Comparison of ENCODE assay signal across 1 cellular context in the genomic region with DNA sequence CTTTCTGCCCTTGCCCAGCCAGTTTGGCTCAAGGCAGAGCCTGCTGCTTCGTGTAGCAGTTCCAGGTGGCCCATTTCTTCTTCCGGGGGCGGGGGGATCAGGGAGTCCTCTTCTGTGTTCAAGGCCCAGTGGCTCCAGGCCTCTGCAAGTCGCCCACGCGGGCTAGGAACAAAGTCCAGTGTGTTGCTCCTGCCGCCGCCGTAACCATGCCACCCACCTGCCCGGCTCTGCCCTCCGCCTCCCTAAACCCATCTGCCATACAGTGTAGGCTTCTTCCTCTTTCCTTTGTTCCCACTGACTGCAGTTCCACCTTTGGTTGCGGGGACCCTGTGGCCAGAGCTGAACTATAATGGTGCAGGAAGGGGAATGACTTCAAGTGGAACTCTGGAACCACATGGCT.
A peak's percentile ranks its signal among the peaks of the same experiment; 100 is the strongest.
TF ChIP-seq lines count a peak whose summit lies in the region.

No MANE protein-coding gene starts in this region.

TF ChIP-seq in HepG2, 621 proteins besides CTCF, POLR2A, EP300 and RAD21:
- TF ChIP-seq CC2D1A (CRISPR knock-in tag; IDR thresholded peaks at IDR 0.05), result no peak
- TF ChIP-seq, protein P1, sequence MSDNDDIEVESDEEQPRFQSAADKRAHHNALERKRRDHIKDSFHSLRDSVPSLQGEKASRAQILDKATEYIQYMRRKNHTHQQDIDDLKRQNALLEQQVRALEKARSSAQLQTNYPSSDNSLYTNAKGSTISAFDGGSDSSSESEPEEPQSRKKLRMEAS (IDR thresholded peaks at IDR 0.05), result peak; percentile 44; the same call in 1 of the 2 replicates
- TF ChIP-seq TBX2 (CRISPR knock-in tag; IDR thresholded peaks at IDR 0.05; ENCODE audit: borderline replicate concordance), result no peak
- TF ChIP-seq HNRNPUL1 (IDR thresholded peaks at IDR 0.05; ENCODE audit: low read depth, low read length), result no peak
- TF ChIP-seq HNRNPL (IDR thresholded peaks at IDR 0.05; ENCODE audit: low read depth, low read length), result peak; percentile 81; the same call in 1 of the 2 replicates
- TF ChIP-seq HNF4A (CRISPR knock-in tag; IDR thresholded peaks at IDR 0.05), result peak; percentile 35; the same call in 1 of the 2 replicates
- TF ChIP-seq EED (CRISPR knock-in tag; IDR thresholded peaks at IDR 0.05), result no peak
- TF ChIP-seq ZBTB7A (CRISPR knock-in tag; IDR thresholded peaks at IDR 0.05), result no peak
- TF ChIP-seq, protein P2, sequence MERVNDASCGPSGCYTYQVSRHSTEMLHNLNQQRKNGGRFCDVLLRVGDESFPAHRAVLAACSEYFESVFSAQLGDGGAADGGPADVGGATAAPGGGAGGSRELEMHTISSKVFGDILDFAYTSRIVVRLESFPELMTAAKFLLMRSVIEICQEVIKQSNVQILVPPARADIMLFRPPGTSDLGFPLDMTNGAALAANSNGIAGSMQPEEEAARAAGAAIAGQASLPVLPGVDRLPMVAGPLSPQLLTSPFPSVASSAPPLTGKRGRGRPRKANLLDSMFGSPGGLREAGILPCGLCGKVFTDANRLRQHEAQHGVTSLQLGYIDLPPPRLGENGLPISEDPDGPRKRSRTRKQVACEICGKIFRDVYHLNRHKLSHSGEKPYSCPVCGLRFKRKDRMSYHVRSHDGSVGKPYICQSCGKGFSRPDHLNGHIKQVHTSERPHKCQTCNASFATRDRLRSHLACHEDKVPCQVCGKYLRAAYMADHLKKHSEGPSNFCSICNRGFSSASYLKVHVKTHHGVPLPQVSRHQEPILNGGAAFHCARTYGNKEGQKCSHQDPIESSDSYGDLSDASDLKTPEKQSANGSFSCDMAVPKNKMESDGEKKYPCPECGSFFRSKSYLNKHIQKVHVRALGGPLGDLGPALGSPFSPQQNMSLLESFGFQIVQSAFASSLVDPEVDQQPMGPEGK (CRISPR knock-in tag; IDR thresholded peaks at IDR 0.05), result 0 out of 2 replicates have a peak, but pooled peaks have one; percentile 11
- TF ChIP-seq, protein P3, sequence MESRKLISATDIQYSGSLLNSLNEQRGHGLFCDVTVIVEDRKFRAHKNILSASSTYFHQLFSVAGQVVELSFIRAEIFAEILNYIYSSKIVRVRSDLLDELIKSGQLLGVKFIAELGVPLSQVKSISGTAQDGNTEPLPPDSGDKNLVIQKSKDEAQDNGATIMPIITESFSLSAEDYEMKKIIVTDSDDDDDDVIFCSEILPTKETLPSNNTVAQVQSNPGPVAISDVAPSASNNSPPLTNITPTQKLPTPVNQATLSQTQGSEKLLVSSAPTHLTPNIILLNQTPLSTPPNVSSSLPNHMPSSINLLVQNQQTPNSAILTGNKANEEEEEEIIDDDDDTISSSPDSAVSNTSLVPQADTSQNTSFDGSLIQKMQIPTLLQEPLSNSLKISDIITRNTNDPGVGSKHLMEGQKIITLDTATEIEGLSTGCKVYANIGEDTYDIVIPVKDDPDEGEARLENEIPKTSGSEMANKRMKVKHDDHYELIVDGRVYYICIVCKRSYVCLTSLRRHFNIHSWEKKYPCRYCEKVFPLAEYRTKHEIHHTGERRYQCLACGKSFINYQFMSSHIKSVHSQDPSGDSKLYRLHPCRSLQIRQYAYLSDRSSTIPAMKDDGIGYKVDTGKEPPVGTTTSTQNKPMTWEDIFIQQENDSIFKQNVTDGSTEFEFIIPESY (CRISPR knock-in tag; IDR thresholded peaks at IDR 0.05), result peak; percentile 95
- no peak for TF ChIP-seq ZNF296 (CRISPR knock-in tag; conservative IDR thresholded peaks at IDR 0.05)
- TF ChIP-seq, protein P4, sequence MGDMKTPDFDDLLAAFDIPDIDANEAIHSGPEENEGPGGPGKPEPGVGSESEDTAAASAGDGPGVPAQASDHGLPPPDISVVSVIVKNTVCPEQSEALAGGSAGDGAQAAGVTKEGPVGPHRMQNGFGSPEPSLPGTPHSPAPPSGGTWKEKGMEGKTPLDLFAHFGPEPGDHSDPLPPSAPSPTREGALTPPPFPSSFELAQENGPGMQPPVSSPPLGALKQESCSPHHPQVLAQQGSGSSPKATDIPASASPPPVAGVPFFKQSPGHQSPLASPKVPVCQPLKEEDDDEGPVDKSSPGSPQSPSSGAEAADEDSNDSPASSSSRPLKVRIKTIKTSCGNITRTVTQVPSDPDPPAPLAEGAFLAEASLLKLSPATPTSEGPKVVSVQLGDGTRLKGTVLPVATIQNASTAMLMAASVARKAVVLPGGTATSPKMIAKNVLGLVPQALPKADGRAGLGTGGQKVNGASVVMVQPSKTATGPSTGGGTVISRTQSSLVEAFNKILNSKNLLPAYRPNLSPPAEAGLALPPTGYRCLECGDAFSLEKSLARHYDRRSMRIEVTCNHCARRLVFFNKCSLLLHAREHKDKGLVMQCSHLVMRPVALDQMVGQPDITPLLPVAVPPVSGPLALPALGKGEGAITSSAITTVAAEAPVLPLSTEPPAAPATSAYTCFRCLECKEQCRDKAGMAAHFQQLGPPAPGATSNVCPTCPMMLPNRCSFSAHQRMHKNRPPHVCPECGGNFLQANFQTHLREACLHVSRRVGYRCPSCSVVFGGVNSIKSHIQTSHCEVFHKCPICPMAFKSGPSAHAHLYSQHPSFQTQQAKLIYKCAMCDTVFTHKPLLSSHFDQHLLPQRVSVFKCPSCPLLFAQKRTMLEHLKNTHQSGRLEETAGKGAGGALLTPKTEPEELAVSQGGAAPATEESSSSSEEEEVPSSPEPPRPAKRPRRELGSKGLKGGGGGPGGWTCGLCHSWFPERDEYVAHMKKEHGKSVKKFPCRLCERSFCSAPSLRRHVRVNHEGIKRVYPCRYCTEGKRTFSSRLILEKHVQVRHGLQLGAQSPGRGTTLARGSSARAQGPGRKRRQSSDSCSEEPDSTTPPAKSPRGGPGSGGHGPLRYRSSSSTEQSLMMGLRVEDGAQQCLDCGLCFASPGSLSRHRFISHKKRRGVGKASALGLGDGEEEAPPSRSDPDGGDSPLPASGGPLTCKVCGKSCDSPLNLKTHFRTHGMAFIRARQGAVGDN (CRISPR knock-in tag; IDR thresholded peaks at IDR 0.05), result peak; percentile 59
- TF ChIP-seq, protein P5, sequence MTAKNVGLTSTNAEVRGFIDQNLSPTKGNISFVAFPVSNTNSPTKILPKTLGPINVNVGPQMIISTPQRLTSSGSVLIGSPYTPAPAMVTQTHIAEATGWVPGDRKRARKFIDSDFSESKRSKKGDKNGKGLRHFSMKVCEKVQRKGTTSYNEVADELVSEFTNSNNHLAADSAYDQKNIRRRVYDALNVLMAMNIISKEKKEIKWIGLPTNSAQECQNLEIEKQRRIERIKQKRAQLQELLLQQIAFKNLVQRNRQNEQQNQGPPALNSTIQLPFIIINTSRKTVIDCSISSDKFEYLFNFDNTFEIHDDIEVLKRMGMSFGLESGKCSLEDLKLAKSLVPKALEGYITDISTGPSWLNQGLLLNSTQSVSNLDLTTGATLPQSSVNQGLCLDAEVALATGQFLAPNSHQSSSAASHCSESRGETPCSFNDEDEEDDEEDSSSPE (CRISPR knock-in tag; IDR thresholded peaks at IDR 0.05), result no peak
- TF ChIP-seq MYC (CRISPR knock-in tag; IDR thresholded peaks at IDR 0.05; ENCODE audit: borderline replicate concordance), result peak; percentile 44; the same call in 1 of the 2 replicates
- no peak for TF ChIP-seq KDM2A (CRISPR knock-in tag; IDR thresholded peaks at IDR 0.05; ENCODE audit: borderline replicate concordance, low read depth)
